22 cellular contexts compared by ENCODE assay signal in genomic region chr7:104005197-104005596, GRCh38. TPM values are rescaled to one million over a fixed set of nuclear protein-coding genes. Genes with fewer than 3 reads are reported as not detected.
DNase-seq lines count a peak whose midpoint lies in the region; ATAC-seq and TF ChIP-seq lines count a peak whose summit lies in the region.
"Had no signal": no experiment of that assay in that cellular context is flagged by ENCODE, and none has a peak within 500 bp of the region (broad histone marks: within the 10 kb centered on the region; RNA-seq: fewer than 3 reads in every experiment).

No MANE protein-coding gene starts in this region.

- no peaks in the 10 kb centered on the region for H3K36me3 ChIP-seq in brain microvascular endothelial cell (replicated peaks)
- no peaks in the 10 kb centered on the region for H3K36me3 ChIP-seq in mesenchymal stem cell (ENCODE audit: control insufficient read depth in 1 of 2, insufficient read depth in 2 of 2, low read depth in 1 of 2, low read length in 2 of 2)
- no peaks in the 10 kb centered on the region for H3K36me3 ChIP-seq in CD8-positive, alpha-beta memory T cell (ENCODE audit: insufficient read depth, low read length)
- H3K36me3 ChIP-seq: ovary, right atrium auricular region had no signal

- H2BK15ac ChIP-seq in mesenchymal stem cell (ENCODE audit: low read depth, poor library complexity, severe bottlenecking): no peak overlapping the region

- no peak overlapping the region for H2AK5ac ChIP-seq in mesenchymal stem cell (ENCODE audit: low read length, severe bottlenecking)

- POLR2A ChIA-PET in CD8-positive, alpha-beta memory T cell (lab: Charles Lee): no interaction called here

- H3K4me3 ChIP-seq in brain microvascular endothelial cell (ENCODE audit: low read depth, low read length) (no peak overlapping the region), mesenchymal stem cell (ENCODE audit: insufficient read depth in 1 of 2, low read depth in 1 of 2, low read length in 2 of 2) (no peak overlapping the region)
- no peak overlapping the region for H3K4me3 ChIP-seq in CD8-positive, alpha-beta memory T cell (ENCODE audit: low read length)
- H3K4me3 ChIP-seq: ovary, right atrium auricular region had no signal

- peak overlapping the region; percentile 16 for H3K4me2 ChIP-seq in mesenchymal stem cell (ENCODE audit: low read length, poor library complexity, severe bottlenecking)

- H3K27ac ChIP-seq in brain microvascular endothelial cell (no peak overlapping the region), mesenchymal stem cell (ENCODE audit: low read length, poor library complexity, severe bottlenecking) (no peak overlapping the region)
- no peak overlapping the region for H3K27ac ChIP-seq in CD8-positive, alpha-beta memory T cell (ENCODE audit: low read depth, low read length)
- H3K27ac ChIP-seq: ovary, right atrium auricular region had no signal

- H3K4me1 ChIP-seq in mesenchymal stem cell (ENCODE audit: control insufficient read depth, insufficient read depth, low read depth, low read length): peaks cover 6% of the 10 kb centered on the region
- H3K4me1 ChIP-seq in CD8-positive, alpha-beta memory T cell (ENCODE audit: insufficient read depth, low read length): no peaks in the 10 kb centered on the region
- H3K4me1 ChIP-seq: right atrium auricular region had no signal

- no peaks in the 10 kb centered on the region for H3K4me1 Mint-ChIP-seq in CD8-positive, alpha-beta memory T cell
- H3K4me1 Mint-ChIP-seq: activated T-helper 17 cell treated with anti-CD3 and anti-CD28 coated beads, Interleukin-2, amount 50 U/mL, for 72 hours; CD14-positive monocyte; memory B cell had no signal

- no peak overlapping the region for H3K23ac ChIP-seq in mesenchymal stem cell (ENCODE audit: low read length in 2 of 2)

- TF ChIP-seq CTCF in brain microvascular endothelial cell (IDR thresholded peaks at IDR 0.05; ENCODE audit: low read depth, low read length, missing control alignments): peak; percentile 52
- TF ChIP-seq CTCF in omental fat pad (IDR thresholded peaks at IDR 0.05): no peak

- no peak for ATAC-seq in omental fat pad (ENCODE audit: low FRiP score)
- ATAC-seq: activated T-helper 17 cell treated with anti-CD3 and anti-CD28 coated beads, Interleukin-2, amount 50 U/mL, for 72 hours had no signal

- no peak overlapping the region for H4K91ac ChIP-seq in mesenchymal stem cell (ENCODE audit: low read length)

- no peak overlapping the region for H3K18ac ChIP-seq in mesenchymal stem cell (ENCODE audit: low read depth in 1 of 2, low read length in 2 of 2)

- DNase-seq in Daoy (ENCODE audit: low read depth) (peak; percentile 95), M059J (ENCODE audit: low read depth) (peak; percentile 79), brain microvascular endothelial cell (peak; percentile 92), mesenchymal stem cell (no peak), NCI-H2107 (lab: John Stamatoyannopoulos, UW) (no peak), SIG-M5 (lab: John Stamatoyannopoulos, UW) (no peak), omental fat pad (ENCODE audit: low spot score) (no peak)
- DNase-seq in CD8-positive, alpha-beta memory T cell: no peak
- DNase-seq: activated CD4-positive, alpha-beta T cell treated with anti-CD3 and anti-CD28 coated beads for 4 hours; DMS153; hippocampal formation; NCI-H1417; NCI-H510A treated with DMSO at 0.1 percent for 48 hours; ovary; stimulated activated CD4-positive, alpha-beta T cell treated with anti-CD3 and anti-CD28 coated beads, Interleukin-15, amount 100 ng/mL, for 24 hours; SW 1271 had no signal

- H3K4ac ChIP-seq in mesenchymal stem cell (ENCODE audit: low read depth in 1 of 2, low read length in 2 of 2): no peak overlapping the region

- H3K9me3 ChIP-seq in mesenchymal stem cell (ENCODE audit: control insufficient read depth, low read length): no peaks in the 10 kb centered on the region
- H3K9me3 ChIP-seq in CD8-positive, alpha-beta memory T cell (ENCODE audit: low read length): no peaks in the 10 kb centered on the region
- H3K9me3 ChIP-seq: ovary, right atrium auricular region had no signal

- H3K27me3 ChIP-seq in brain microvascular endothelial cell (replicated peaks): no peaks in the 10 kb centered on the region
- H3K27me3 ChIP-seq in mesenchymal stem cell (ENCODE audit: control insufficient read depth in 1 of 2, insufficient read depth in 1 of 2, low read length in 2 of 2): no peaks in the 10 kb centered on the region
- H3K27me3 ChIP-seq in CD8-positive, alpha-beta memory T cell (ENCODE audit: insufficient read depth, low read length, poor library complexity, severe bottlenecking): no peaks in the 10 kb centered on the region
- H3K27me3 ChIP-seq: ovary, right atrium auricular region had no signal

- no peak overlapping the region for H2BK12ac ChIP-seq in mesenchymal stem cell (ENCODE audit: low read length in 2 of 2)

- H2BK120ac ChIP-seq in mesenchymal stem cell (ENCODE audit: low read depth, low read length): no peak overlapping the region

- 83% methylated on average over 4 of the region's 4 CpGs for WGBS in mesenchymal stem cell

- no peaks in the 10 kb centered on the region for H3K79me1 ChIP-seq in mesenchymal stem cell (replicated peaks; ENCODE audit: low read length, poor library complexity, severe bottlenecking)

- no peak overlapping the region for H3K4me3 Mint-ChIP-seq in CD8-positive, alpha-beta memory T cell
- H3K4me3 Mint-ChIP-seq: activated naive CD8-positive, alpha-beta T cell; activated T-helper 17 cell treated with anti-CD3 and anti-CD28 coated beads, Interleukin-2, amount 50 U/mL, for 72 hours; CD14-positive monocyte; memory B cell had no signal

- in situ Hi-C loops in brain microvascular endothelial cell (cut with HindIII; ENCODE audit: low pct_ligation_motif_present, low sequenced_read_pairs): no loop called here

- H3K27ac Mint-ChIP-seq in CD8-positive, alpha-beta memory T cell: no peak overlapping the region
- H3K27ac Mint-ChIP-seq: activated naive CD8-positive, alpha-beta T cell; activated T-helper 17 cell treated with anti-CD3 and anti-CD28 coated beads, Interleukin-2, amount 50 U/mL, for 72 hours; CD14-positive monocyte; memory B cell had no signal

- peak overlapping the region; percentile 14 for H2AFZ ChIP-seq in mesenchymal stem cell (ENCODE audit: low read depth, low read length)

- H2BK5ac ChIP-seq in mesenchymal stem cell (ENCODE audit: low read depth, low read length, poor library complexity, severe bottlenecking): no peak overlapping the region

- H3K9me3 Mint-ChIP-seq in CD8-positive, alpha-beta memory T cell: peaks cover 0 to 3% (median 0%) of the 10 kb centered on the region in 5 donors
- H3K9me3 Mint-ChIP-seq: activated T-helper 17 cell treated with anti-CD3 and anti-CD28 coated beads, Interleukin-2, amount 50 U/mL, for 72 hours; memory B cell had no signal

- peaks cover 3 to 8% of the 10 kb centered on the region in 2 donors for H3K27me3 Mint-ChIP-seq in CD8-positive, alpha-beta memory T cell

- no peak overlapping the region for H3K9ac ChIP-seq in mesenchymal stem cell (ENCODE audit: low read length)

- H3K14ac ChIP-seq in mesenchymal stem cell (ENCODE audit: low read length in 2 of 2): no peak overlapping the region

- H3K36me3 Mint-ChIP-seq in CD8-positive, alpha-beta memory T cell: no peaks in the 10 kb centered on the region
- H3K36me3 Mint-ChIP-seq: activated naive CD8-positive, alpha-beta T cell; CD14-positive monocyte; memory B cell had no signal

- no peak overlapping the region for H4K8ac ChIP-seq in mesenchymal stem cell (ENCODE audit: low read length)

- CTCF ChIA-PET in CD8-positive, alpha-beta memory T cell (lab: Charles Lee): no interaction called here

RNA-seq across cellular contexts. Expression of gene RELN, which starts 15.7 kb away (rescaled TPM):
- 1.7 and 2.4 TPM in 2 replicates for total RNA-seq in Daoy (2014; rRNA removed; shearing (Covaris generic))
- total RNA-seq in M059J (2014; rRNA removed; shearing (Covaris generic)): 1.0 and 1.6 TPM in 2 replicates
- polyA plus RNA-seq in mesenchymal stem cell (2013, experiment 1 of 2): under 0.01 TPM
- polyA plus RNA-seq in mesenchymal stem cell (2013, experiment 2 of 2): 0.03 TPM
- not detected for total RNA-seq in CD8-positive, alpha-beta memory T cell
- polyA plus RNA-seq in CD8-positive, alpha-beta memory T cell: not detected
- total RNA-seq in omental fat pad: 1 to 10 TPM; 1.2 to 7.1 (median 3.7) TPM
- total RNA-seq: activated T-helper 17 cell treated with anti-CD3 and anti-CD28 coated beads, Interleukin-2, amount 50 U/mL, for 72 hours had no signal
- polyA plus RNA-seq: CD14-positive monocyte, keratinocyte had no signal

Comparison
In these comparisons a context has a peak if more than half of its experiments do, and no peak if none do; other contexts are left out.
1. DNase-seq: peak in Daoy (single experiment), M059J (single experiment) and brain microvascular endothelial cell (single experiment); none in mesenchymal stem cell (single experiment), NCI-H2107 (single experiment), SIG-M5 (single experiment), CD8-positive, alpha-beta memory T cell (0 of 5) and omental fat pad (single experiment).